15 cellular contexts compared by ENCODE assay signal in the genomic region with DNA sequence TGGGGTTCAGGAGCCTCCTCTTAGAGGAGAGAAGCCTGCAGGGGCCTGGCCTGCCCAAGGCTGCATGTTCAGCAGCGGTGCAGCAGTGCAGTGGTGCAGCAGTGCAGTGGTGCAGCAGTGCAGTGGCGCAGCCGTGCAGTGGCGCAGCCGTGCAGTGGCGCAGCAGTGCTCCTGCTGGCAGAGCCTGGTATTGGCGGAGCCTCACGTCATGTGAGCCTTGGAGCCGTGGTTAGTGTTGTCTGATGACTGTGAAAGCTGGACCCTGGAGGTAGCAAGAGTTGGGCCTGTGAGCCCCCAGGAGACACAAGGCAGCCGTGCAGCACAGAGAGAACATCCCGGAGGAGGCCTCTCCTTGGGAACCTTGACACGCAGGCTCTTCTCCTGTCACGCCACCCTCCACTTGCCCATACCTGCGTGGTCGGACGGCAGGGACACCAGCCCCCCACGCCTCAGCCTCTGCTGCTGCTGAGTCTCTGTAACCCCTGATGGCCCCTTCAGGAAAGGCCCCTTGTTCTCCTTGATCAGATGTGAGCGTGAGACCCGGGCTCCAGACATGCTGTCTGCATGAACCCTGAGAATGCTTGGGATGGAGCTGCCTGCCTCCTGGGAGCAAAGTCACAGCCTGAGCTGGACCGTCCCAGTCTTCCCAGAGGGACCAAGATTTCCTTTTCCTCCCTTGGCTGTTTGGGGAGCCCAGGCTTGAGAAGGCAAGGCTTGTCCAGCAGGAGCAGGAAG.
A peak's percentile ranks its signal among the peaks of the same experiment; 100 is the strongest.
DNase-seq lines count a peak whose midpoint lies in the region; ATAC-seq and TF ChIP-seq lines count a peak whose summit lies in the region.
"Had no signal": no experiment of that assay in that cellular context is flagged by ENCODE, and none has a peak within 500 bp of the region (broad histone marks: within the 10 kb centered on the region; RNA-seq: fewer than 3 reads in every experiment).

No MANE protein-coding gene starts in this region.

- H3K4me3 Mint-ChIP-seq in activated CD4-positive, alpha-beta memory T cell treated with anti-CD3 and anti-CD28 coated beads, Interleukin-2, amount 10 ng/mL, durations not matched to agents 7 days and 5 days: no peak overlapping the region
- H3K4me3 Mint-ChIP-seq in activated CD4-positive, alpha-beta memory T cell treated with anti-CD3 and anti-CD28 coated beads for 36 hours: no peak overlapping the region
- no peak overlapping the region for H3K4me3 Mint-ChIP-seq in endodermal cell
- H3K4me3 Mint-ChIP-seq: CD8-positive, alpha-beta T cell; IgD-negative memory B cell; immature natural killer cell; memory B cell had no signal

- DNase-seq in activated CD4-positive, alpha-beta memory T cell treated with anti-CD3 and anti-CD28 coated beads, Interleukin-2, amount 10 ng/mL, durations not matched to agents 7 days and 5 days: peak; percentile 16
- DNase-seq in activated CD4-positive, alpha-beta memory T cell treated with anti-CD3 and anti-CD28 coated beads for 36 hours: no peak
- DNase-seq in endodermal cell (peak; percentile 56), NCI-H1092 treated with DMSO at 0.1 percent for 48 hours (lab: John Stamatoyannopoulos, UW) (no peak), T1000 (lab: John Stamatoyannopoulos, UW) (no peak)
- peak; percentile 21 for DNase-seq in stimulated activated CD8-positive, alpha-beta memory T cell treated with anti-CD3 and anti-CD28 coated beads, Interleukin-4, amount 100 ng/mL, for 48 hours
- DNase-seq: immature natural killer cell, NCI-H1694, NCI-H524, transverse colon had no signal

- no peaks in the 10 kb centered on the region for H3K36me3 ChIP-seq in endodermal cell (ENCODE audit: control insufficient read depth, insufficient read depth, low read length)
- H3K36me3 ChIP-seq: transverse colon had no signal

- no peak overlapping the region for H3K27ac Mint-ChIP-seq in activated CD4-positive, alpha-beta memory T cell treated with anti-CD3 and anti-CD28 coated beads, Interleukin-2, amount 10 ng/mL, durations not matched to agents 7 days and 5 days
- no peak overlapping the region for H3K27ac Mint-ChIP-seq in activated CD4-positive, alpha-beta memory T cell treated with anti-CD3 and anti-CD28 coated beads for 36 hours
- H3K27ac Mint-ChIP-seq in endodermal cell: no peak overlapping the region
- H3K27ac Mint-ChIP-seq: CD8-positive, alpha-beta T cell; IgD-negative memory B cell; immature natural killer cell; memory B cell had no signal

- no peak overlapping the region for H3K27ac ChIP-seq in endodermal cell (ENCODE audit: low read depth, low read length)
- H3K27ac ChIP-seq: transverse colon had no signal

- H3K4me1 Mint-ChIP-seq in activated CD4-positive, alpha-beta memory T cell treated with anti-CD3 and anti-CD28 coated beads, Interleukin-2, amount 10 ng/mL, durations not matched to agents 7 days and 5 days: no peaks in the 10 kb centered on the region
- H3K4me1 Mint-ChIP-seq in activated CD4-positive, alpha-beta memory T cell treated with anti-CD3 and anti-CD28 coated beads for 36 hours (ENCODE audit: low read depth): no peaks in the 10 kb centered on the region
- H3K4me1 Mint-ChIP-seq in endodermal cell: no peaks in the 10 kb centered on the region
- H3K4me1 Mint-ChIP-seq: IgD-negative memory B cell, immature natural killer cell, memory B cell had no signal

- H3K36me3 Mint-ChIP-seq in activated CD4-positive, alpha-beta memory T cell treated with anti-CD3 and anti-CD28 coated beads, Interleukin-2, amount 10 ng/mL, durations not matched to agents 7 days and 5 days (ENCODE audit: low read depth): no peaks in the 10 kb centered on the region
- no peaks in the 10 kb centered on the region for H3K36me3 Mint-ChIP-seq in activated CD4-positive, alpha-beta memory T cell treated with anti-CD3 and anti-CD28 coated beads for 36 hours
- H3K36me3 Mint-ChIP-seq in endodermal cell (ENCODE audit: low read depth): no peaks in the 10 kb centered on the region
- H3K36me3 Mint-ChIP-seq: CD8-positive, alpha-beta T cell had no signal

- H3K27me3 Mint-ChIP-seq in activated CD4-positive, alpha-beta memory T cell treated with anti-CD3 and anti-CD28 coated beads, Interleukin-2, amount 10 ng/mL, durations not matched to agents 7 days and 5 days: no peaks in the 10 kb centered on the region
- H3K27me3 Mint-ChIP-seq in activated CD4-positive, alpha-beta memory T cell treated with anti-CD3 and anti-CD28 coated beads for 36 hours: no peaks in the 10 kb centered on the region
- no peaks in the 10 kb centered on the region for H3K27me3 Mint-ChIP-seq in endodermal cell (ENCODE audit: insufficient read depth)

- intact Hi-C loops in activated CD4-positive, alpha-beta memory T cell treated with anti-CD3 and anti-CD28 coated beads for 36 hours (cut with micrococcal nuclease): no loop called here

- H3K9me3 ChIP-seq in endodermal cell (ENCODE audit: control insufficient read depth, low read length): no peaks in the 10 kb centered on the region

- no peak overlapping the region for H3K4me3 ChIP-seq in endodermal cell (ENCODE audit: low read length)
- H3K4me3 ChIP-seq: transverse colon had no signal

- H3K27me3 ChIP-seq in endodermal cell (ENCODE audit: control insufficient read depth, insufficient read depth, low read length, poor library complexity, severe bottlenecking): no peaks in the 10 kb centered on the region
- H3K27me3 ChIP-seq: transverse colon had no signal

- no peak overlapping the region for H3K9ac ChIP-seq in endodermal cell (ENCODE audit: extremely low read depth, low read length, poor library complexity, severe bottlenecking)

- no peak for ATAC-seq in GM19463 (IDR thresholded peaks at IDR 0.05; ENCODE audit: unreplicated experiment)
- ATAC-seq: CD8-positive, alpha-beta T cell had no signal

- POLR2A ChIA-PET in activated CD4-positive, alpha-beta memory T cell treated with anti-CD3 and anti-CD28 coated beads, Interleukin-2, amount 10 ng/mL, durations not matched to agents 7 days and 5 days (lab: Charles Lee): no interaction called here
- POLR2A ChIA-PET in activated CD4-positive, alpha-beta memory T cell treated with anti-CD3 and anti-CD28 coated beads for 36 hours (lab: Charles Lee): no interaction called here

- TF ChIP-seq CTCF in LNCAP (IDR thresholded peaks at IDR 0.05) (peak; percentile 36; the same call in 1 of the 2 replicates), endodermal cell (conservative IDR thresholded peaks at IDR 0.05) (peak; percentile 57)

- no peaks in the 10 kb centered on the region for H3K4me1 ChIP-seq in endodermal cell (ENCODE audit: control insufficient read depth, insufficient read depth, low read length)
- H3K4me1 ChIP-seq: transverse colon had no signal

- CTCF ChIA-PET in activated CD4-positive, alpha-beta memory T cell treated with anti-CD3 and anti-CD28 coated beads, Interleukin-2, amount 10 ng/mL, durations not matched to agents 7 days and 5 days (lab: Charles Lee): no interaction called here
- CTCF ChIA-PET in activated CD4-positive, alpha-beta memory T cell treated with anti-CD3 and anti-CD28 coated beads for 36 hours (lab: Charles Lee): no interaction called here

- 92 to 93% methylated on average over 16 to 20 of the region's 20 CpGs for WGBS in endodermal cell (ENCODE audit: insufficient coverage in 1 of 2, insufficient read length in 1 of 2), 2 experiments

- H3K9me3 Mint-ChIP-seq in activated CD4-positive, alpha-beta memory T cell treated with anti-CD3 and anti-CD28 coated beads, Interleukin-2, amount 10 ng/mL, durations not matched to agents 7 days and 5 days: peaks cover 7% of the 10 kb centered on the region
- peaks cover 24% of the 10 kb centered on the region for H3K9me3 Mint-ChIP-seq in activated CD4-positive, alpha-beta memory T cell treated with anti-CD3 and anti-CD28 coated beads for 36 hours
- peaks cover 25% of the 10 kb centered on the region for H3K9me3 Mint-ChIP-seq in endodermal cell

Comparison
In these comparisons a context has a peak if more than half of its experiments do, and no peak if none do; other contexts are left out.
1. DNase-seq: peak in activated CD4-positive, alpha-beta memory T cell treated with anti-CD3 and anti-CD28 coated beads, Interleukin-2, amount 10 ng/mL, durations not matched to agents 7 days and 5 days (single experiment), endodermal cell (single experiment) and stimulated activated CD8-positive, alpha-beta memory T cell treated with anti-CD3 and anti-CD28 coated beads, Interleukin-4, amount 100 ng/mL, for 48 hours (single experiment); none in activated CD4-positive, alpha-beta memory T cell treated with anti-CD3 and anti-CD28 coated beads for 36 hours (single experiment), NCI-H1092 treated with DMSO at 0.1 percent for 48 hours (single experiment) and T1000 (single experiment).